39 cellular contexts compared by ENCODE assay signal in genomic region chr3:69755795-69756194, GRCh38. TPM values are rescaled to one million over a fixed set of nuclear protein-coding genes. Genes with fewer than 3 reads are reported as not detected.
"Had no signal": no experiment of that assay in that cellular context is flagged by ENCODE, and none has a peak within 500 bp of the region (broad histone marks: within the 10 kb centered on the region; RNA-seq: fewer than 3 reads in every experiment).

No MANE protein-coding gene starts in this region.

- H3K27me3 Mint-ChIP-seq: activated B cell treated with CpG ODN at 0.5 μM for 24 hours; activated CD4-positive, alpha-beta memory T cell treated with anti-CD3 and anti-CD28 coated beads for 36 hours; activated CD4-positive, alpha-beta T cell treated with anti-CD3 and anti-CD28 coated beads, Interleukin-2, amount 10 ng/mL, durations not matched to agents 24 days and 14 days; activated CD8-positive, alpha-beta T cell treated with anti-CD3 and anti-CD28 coated beads for 36 hours; activated naive CD4-positive, alpha-beta T cell treated with anti-CD3 and anti-CD28 coated beads, Interleukin-2, amount 50 U/mL, for 24 hours; activated naive CD8-positive, alpha-beta T cell; activated naive CD8-positive, alpha-beta T cell treated with anti-CD3 and anti-CD28 coated beads, Interleukin-2, amount 10 ng/mL, durations not matched to agents 7 days and 5 days; activated naive CD8-positive, alpha-beta T cell treated with anti-CD3 and anti-CD28 coated beads, Interleukin-2, amount 50 U/mL, for 24 hours; activated T-helper 17 cell treated with anti-CD3 and anti-CD28 coated beads, Interleukin-2, amount 50 U/mL, for 72 hours; central memory CD8-positive, alpha-beta T cell had no signal

- FAIRE-seq: bronchial epithelial cell, TTC549 had no signal

- H3K27ac ChIP-seq: ascending aorta, cardiac muscle cell, VCaP had no signal

- H3K27ac Mint-ChIP-seq: activated B cell treated with CpG ODN at 0.5 μM for 24 hours; activated CD4-positive, alpha-beta memory T cell treated with anti-CD3 and anti-CD28 coated beads for 36 hours; activated CD4-positive, alpha-beta T cell treated with anti-CD3 and anti-CD28 coated beads, Interleukin-2, amount 10 ng/mL, durations not matched to agents 24 days and 14 days; activated CD8-positive, alpha-beta T cell treated with anti-CD3 and anti-CD28 coated beads for 36 hours; activated naive CD4-positive, alpha-beta T cell treated with anti-CD3 and anti-CD28 coated beads for 36 hours; activated naive CD4-positive, alpha-beta T cell treated with anti-CD3 and anti-CD28 coated beads, Interleukin-2, amount 50 U/mL, for 24 hours; activated naive CD8-positive, alpha-beta T cell; activated naive CD8-positive, alpha-beta T cell treated with anti-CD3 and anti-CD28 coated beads, Interleukin-2, amount 10 ng/mL, durations not matched to agents 7 days and 5 days; activated naive CD8-positive, alpha-beta T cell treated with anti-CD3 and anti-CD28 coated beads, Interleukin-2, amount 50 U/mL, for 24 hours; activated T-cell treated with anti-CD3 and anti-CD28 coated beads, Interleukin-2, amount 50 U/mL, for 72 hours; activated T-helper 1 cell treated with anti-CD3 and anti-CD28 coated beads, Interleukin-12 subunit alpha, Interleukin-12 subunit beta, Interleukin-2, Interleukin-4 antibody, amounts not matched to agents 30 ng/mL and 10 ng/mL and 1 ng/mL, durations not matched to agents 14 hours and 24 hours and 36 hours; activated T-helper 17 cell treated with anti-CD3 and anti-CD28 coated beads, Interleukin-2, amount 50 U/mL, for 72 hours; brain; T-helper 1 cell treated with Interleukin-12 subunit alpha and Interleukin-12 subunit beta and Interleukin-4 antibody, amounts not matched to agents 30 μg/mL and 1 μg/mL, for 36 hours; T-helper 2 cell treated with Interferon-gamma antibody and Interleukin-4, amounts not matched to agents 5 μg/mL and 100 μg/mL, for 36 hours had no signal

- H3K36me3 Mint-ChIP-seq: activated CD4-positive, alpha-beta memory T cell treated with anti-CD3 and anti-CD28 coated beads for 36 hours; activated naive CD4-positive, alpha-beta T cell treated with anti-CD3 and anti-CD28 coated beads, Interleukin-2, amount 50 U/mL, for 24 hours; activated naive CD8-positive, alpha-beta T cell; activated naive CD8-positive, alpha-beta T cell treated with anti-CD3 and anti-CD28 coated beads, Interleukin-2, amount 10 ng/mL, durations not matched to agents 7 days and 5 days had no signal

- ATAC-seq: activated CD8-positive, alpha-beta T cell treated with anti-CD3 and anti-CD28 coated beads for 36 hours; activated naive CD8-positive, alpha-beta T cell treated with anti-CD3 and anti-CD28 coated beads, Interleukin-2, amount 50 U/mL, for 24 hours; activated T-cell treated with anti-CD3 and anti-CD28 coated beads, Interleukin-2, amount 50 U/mL, for 4 hours; activated T-cell treated with anti-CD3 and anti-CD28 coated beads, Interleukin-2, amount 50 U/mL, for 72 hours; activated T-helper 17 cell treated with anti-CD3 and anti-CD28 coated beads, Interleukin-2, amount 50 U/mL, for 72 hours had no signal

- DNase-seq: activated B cell treated with CpG ODN at 0.5 μM for 24 hours; activated CD4-positive, alpha-beta memory T cell treated with anti-CD3 and anti-CD28 coated beads for 36 hours; activated CD4-positive, alpha-beta T cell treated with anti-CD3 and anti-CD28 coated beads for 4 hours; activated CD4-positive, alpha-beta T cell treated with anti-CD3 and anti-CD28 coated beads, Interleukin-2, amount 10 ng/mL, durations not matched to agents 24 days and 14 days; activated CD4-positive, alpha-beta T cell treated with anti-CD3 and anti-CD28 coated beads, Interleukin-2, amount 50 U/mL, for 1 hour; activated CD4-positive, alpha-beta T cell treated with anti-CD3 and anti-CD28 coated beads, Interleukin-2, amount 50 U/mL, for 4 hours; activated CD4-positive, CD25-positive, alpha-beta regulatory T cell treated with anti-CD3 and anti-CD28 coated beads, Interleukin-2, amount 50 U/mL, for 72 hours; activated CD8-positive, alpha-beta memory T cell treated with anti-CD3 and anti-CD28 coated beads, Interleukin-2, amount 50 U/mL, for 4 hours; activated CD8-positive, alpha-beta T cell treated with anti-CD3 and anti-CD28 coated beads for 36 hours; activated effector memory CD4-positive, alpha-beta T cell treated with anti-CD3 and anti-CD28 coated beads, Interleukin-2, amount 50 U/mL, for 16 hours; activated gamma-delta T cell treated with Interleukin-2 at 50 U/mL for 16 hours; activated naive CD4-positive, alpha-beta T cell; activated naive CD4-positive, alpha-beta T cell treated with anti-CD3 and anti-CD28 coated beads for 36 hours; activated naive CD8-positive, alpha-beta T cell treated with anti-CD3 and anti-CD28 coated beads, Interleukin-2, amount 10 ng/mL, durations not matched to agents 7 days and 5 days; activated naive CD8-positive, alpha-beta T cell treated with anti-CD3 and anti-CD28 coated beads, Interleukin-2, amount 50 U/mL, for 24 hours; activated T-cell treated with anti-CD3 and anti-CD28 coated beads for 4 hours; activated T-cell treated with anti-CD3 and anti-CD28 coated beads, Interleukin-2, amount 50 U/mL, for 1 hour; activated T-cell treated with anti-CD3 and anti-CD28 coated beads, Interleukin-2, amount 50 U/mL, for 4 hours; activated T-cell treated with anti-CD3 and anti-CD28 coated beads, Interleukin-2, amount 50 U/mL, for 72 hours; amygdala; anterior cingulate cortex; caudate nucleus; cerebellar nuclear complex; T-helper 1 cell; T-helper 2 cell; T-helper 9 cell had no signal

- H3K4me1 Mint-ChIP-seq: activated B cell treated with CpG ODN at 0.5 μM for 24 hours; activated CD4-positive, alpha-beta T cell treated with anti-CD3 and anti-CD28 coated beads, Interleukin-2, amount 10 ng/mL, durations not matched to agents 24 days and 14 days; activated naive CD4-positive, alpha-beta T cell treated with anti-CD3 and anti-CD28 coated beads, Interleukin-2, amount 50 U/mL, for 24 hours; activated naive CD8-positive, alpha-beta T cell treated with anti-CD3 and anti-CD28 coated beads, Interleukin-2, amount 10 ng/mL, durations not matched to agents 7 days and 5 days; activated naive CD8-positive, alpha-beta T cell treated with anti-CD3 and anti-CD28 coated beads, Interleukin-2, amount 50 U/mL, for 24 hours; activated T-helper 17 cell treated with anti-CD3 and anti-CD28 coated beads, Interleukin-2, amount 50 U/mL, for 72 hours; brain; central memory CD8-positive, alpha-beta T cell had no signal

- H3K4me1 ChIP-seq: ascending aorta had no signal

- H3K4me3 ChIP-seq: ascending aorta, cardiac muscle cell had no signal

- H3K9me3 Mint-ChIP-seq: activated CD4-positive, alpha-beta memory T cell treated with anti-CD3 and anti-CD28 coated beads for 36 hours; activated CD4-positive, alpha-beta T cell treated with anti-CD3 and anti-CD28 coated beads, Interleukin-2, amount 10 ng/mL, durations not matched to agents 24 days and 14 days; activated CD8-positive, alpha-beta T cell treated with anti-CD3 and anti-CD28 coated beads for 36 hours; activated naive CD4-positive, alpha-beta T cell treated with anti-CD3 and anti-CD28 coated beads, Interleukin-2, amount 50 U/mL, for 24 hours; activated naive CD8-positive, alpha-beta T cell treated with anti-CD3 and anti-CD28 coated beads, Interleukin-2, amount 10 ng/mL, durations not matched to agents 7 days and 5 days; activated naive CD8-positive, alpha-beta T cell treated with anti-CD3 and anti-CD28 coated beads, Interleukin-2, amount 50 U/mL, for 24 hours; activated T-cell treated with anti-CD3 and anti-CD28 coated beads, Interleukin-2, amount 50 U/mL, for 4 hours; activated T-helper 1 cell treated with anti-CD3 and anti-CD28 coated beads, Interleukin-12 subunit alpha, Interleukin-12 subunit beta, Interleukin-2, Interleukin-4 antibody, amounts not matched to agents 30 ng/mL and 10 ng/mL and 1 ng/mL, durations not matched to agents 14 hours and 24 hours and 36 hours; activated T-helper 17 cell treated with anti-CD3 and anti-CD28 coated beads, Interleukin-2, amount 50 U/mL, for 72 hours; T-helper 1 cell treated with Interleukin-12 subunit alpha and Interleukin-12 subunit beta and Interleukin-4 antibody, amounts not matched to agents 30 μg/mL and 1 μg/mL, for 36 hours; T-helper 2 cell treated with Interferon-gamma antibody and Interleukin-4, amounts not matched to agents 5 μg/mL and 100 μg/mL, for 36 hours had no signal

- H3K36me3 ChIP-seq: ascending aorta, cardiac muscle cell had no signal

- H3K27me3 ChIP-seq: ascending aorta, cardiac muscle cell had no signal

- H3K4me3 Mint-ChIP-seq: activated B cell treated with CpG ODN at 0.5 μM for 24 hours; activated CD4-positive, alpha-beta memory T cell treated with anti-CD3 and anti-CD28 coated beads for 36 hours; activated CD4-positive, alpha-beta T cell treated with anti-CD3 and anti-CD28 coated beads, Interleukin-2, amount 10 ng/mL, durations not matched to agents 24 days and 14 days; activated CD8-positive, alpha-beta T cell treated with anti-CD3 and anti-CD28 coated beads for 36 hours; activated naive CD4-positive, alpha-beta T cell treated with anti-CD3 and anti-CD28 coated beads for 36 hours; activated naive CD4-positive, alpha-beta T cell treated with anti-CD3 and anti-CD28 coated beads, Interleukin-2, amount 50 U/mL, for 24 hours; activated naive CD8-positive, alpha-beta T cell; activated naive CD8-positive, alpha-beta T cell treated with anti-CD3 and anti-CD28 coated beads, Interleukin-2, amount 10 ng/mL, durations not matched to agents 7 days and 5 days; activated naive CD8-positive, alpha-beta T cell treated with anti-CD3 and anti-CD28 coated beads, Interleukin-2, amount 50 U/mL, for 24 hours; activated T-cell treated with anti-CD3 and anti-CD28 coated beads, Interleukin-2, amount 50 U/mL, for 4 hours; activated T-cell treated with anti-CD3 and anti-CD28 coated beads, Interleukin-2, amount 50 U/mL, for 72 hours; activated T-helper 1 cell treated with anti-CD3 and anti-CD28 coated beads, Interleukin-12 subunit alpha, Interleukin-12 subunit beta, Interleukin-2, Interleukin-4 antibody, amounts not matched to agents 30 ng/mL and 10 ng/mL and 1 ng/mL, durations not matched to agents 14 hours and 24 hours and 36 hours; activated T-helper 17 cell treated with anti-CD3 and anti-CD28 coated beads, Interleukin-2, amount 50 U/mL, for 72 hours; brain; central memory CD8-positive, alpha-beta T cell; T-helper 1 cell treated with Interleukin-12 subunit alpha and Interleukin-12 subunit beta and Interleukin-4 antibody, amounts not matched to agents 30 μg/mL and 1 μg/mL, for 36 hours; T-helper 2 cell treated with Interferon-gamma antibody and Interleukin-4, amounts not matched to agents 5 μg/mL and 100 μg/mL, for 36 hours had no signal

RNA-seq across cellular contexts. Expression of gene MITF, which starts 16.5 kb away (rescaled TPM):
- total RNA-seq: activated B cell treated with CpG ODN at 0.5 μM for 24 hours; activated CD4-positive, alpha-beta memory T cell treated with anti-CD3 and anti-CD28 coated beads for 36 hours; activated CD8-positive, alpha-beta T cell treated with anti-CD3 and anti-CD28 coated beads for 36 hours; activated naive CD4-positive, alpha-beta T cell treated with anti-CD3 and anti-CD28 coated beads for 36 hours; activated T-helper 17 cell treated with anti-CD3 and anti-CD28 coated beads, Interleukin-2, amount 50 U/mL, for 72 hours had no signal
